ENCODE assay signal across 18 cellular contexts in the genomic region with DNA sequence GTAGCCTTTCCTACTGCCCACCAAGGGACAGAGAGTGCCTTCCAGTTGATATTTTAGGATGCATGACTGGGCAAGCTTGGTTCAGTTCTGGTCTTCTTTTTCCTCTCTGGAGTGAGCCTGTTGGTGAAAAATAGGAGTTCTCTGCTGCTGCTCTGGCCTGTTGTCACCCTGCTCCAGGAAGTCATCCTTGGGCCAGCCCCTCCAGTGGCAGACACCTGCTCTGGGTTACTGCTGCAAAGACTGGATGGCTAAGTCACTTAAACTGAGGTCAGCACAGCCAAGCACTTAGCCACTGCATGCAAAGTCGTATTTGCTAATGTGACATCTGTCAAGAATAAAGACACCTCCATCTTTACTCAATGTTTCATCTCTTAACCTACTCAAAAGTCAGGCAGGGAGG.
A peak's percentile ranks its signal among the peaks of the same experiment; 100 is the strongest.
DNase-seq lines count a peak whose midpoint lies in the region; ATAC-seq and TF ChIP-seq lines count a peak whose summit lies in the region.
"Had no signal": no experiment of that assay in that cellular context is flagged by ENCODE, and none has a peak within 500 bp of the region (broad histone marks: within the 10 kb centered on the region; RNA-seq: fewer than 3 reads in every experiment).

No MANE protein-coding gene starts in this region.

- TF ChIP-seq CTCF in Loucy (conservative IDR thresholded peaks at IDR 0.05; ENCODE audit: low read length) (no peak), Calu3 (IDR thresholded peaks at IDR 0.05; ENCODE audit: unreplicated experiment) (no peak)

- H2AFZ ChIP-seq in Loucy (ENCODE audit: low read length), result peak overlapping the region; percentile 58

- H3K27ac Mint-ChIP-seq in Calu3 (ENCODE audit: unreplicated experiment), result no peak overlapping the region
- H3K27ac Mint-ChIP-seq: CD8-positive, alpha-beta T cell; HFFc6 had no signal

- H3K79me2 ChIP-seq in Loucy (ENCODE audit: insufficient read depth, low read length), result no peaks in the 10 kb centered on the region

- H3K4me2 ChIP-seq in Loucy (ENCODE audit: low read depth, low read length, poor library complexity, severe bottlenecking), result no peak overlapping the region

- no peaks in the 10 kb centered on the region for H3K9me3 ChIP-seq in Loucy (ENCODE audit: insufficient read depth, low read depth, low read length)

- H3K27me3 Mint-ChIP-seq in Calu3 (ENCODE audit: unreplicated experiment), result no peaks in the 10 kb centered on the region

- H3K9me2 ChIP-seq in Loucy (replicated peaks; ENCODE audit: low read depth, low read length), result no peaks in the 10 kb centered on the region

- CTCF ChIA-PET in Calu3 (lab: Charles Lee), result no interaction called here

- peaks cover 7% of the 10 kb centered on the region for H3K36me3 Mint-ChIP-seq in Calu3 (ENCODE audit: insufficient read depth, unreplicated experiment)
- H3K36me3 Mint-ChIP-seq: CD8-positive, alpha-beta T cell had no signal

- no peak overlapping the region for H3K9ac ChIP-seq in Loucy (ENCODE audit: low read depth, low read length, poor library complexity, severe bottlenecking)
- H3K9ac ChIP-seq: BLaER1 treated with 17β-estradiol and CSF1 and Interleukin-3, amounts not matched to agents 10 nM and 100 nM had no signal

- peaks cover 26% of the 10 kb centered on the region for H3K4me1 ChIP-seq in Loucy (ENCODE audit: insufficient read depth, low read length, poor library complexity, severe bottlenecking)

- no peak overlapping the region for H3K4me3 Mint-ChIP-seq in Calu3 (ENCODE audit: low read depth, unreplicated experiment)
- H3K4me3 Mint-ChIP-seq: CD8-positive, alpha-beta T cell; HFFc6 had no signal

- H3K4me1 Mint-ChIP-seq in Calu3 (ENCODE audit: low read depth, unreplicated experiment), result peaks cover 57% of the 10 kb centered on the region

- no peak for ATAC-seq in HG03139 (IDR thresholded peaks at IDR 0.05; ENCODE audit: unreplicated experiment)
- ATAC-seq: CD8-positive, alpha-beta T cell; SK-N-SH treated with all-trans-retinoic acid at 6 μM for 48 hours had no signal

- H3K27me3 ChIP-seq in Loucy (ENCODE audit: insufficient read depth, low read length, poor library complexity, severe bottlenecking), result no peaks in the 10 kb centered on the region

- intact Hi-C loops in Calu3 (cut with micrococcal nuclease; ENCODE audit: unreplicated experiment), result no loop called here

- no peak overlapping the region for H3K4me3 ChIP-seq in Loucy (ENCODE audit: low read length, poor library complexity, severe bottlenecking)
- H3K4me3 ChIP-seq: BLaER1 treated with 17β-estradiol and CSF1 and Interleukin-3, amounts not matched to agents 10 nM and 100 nM had no signal

- no peaks in the 10 kb centered on the region for H3F3A ChIP-seq in Loucy (ENCODE audit: low read depth)

- peaks cover 2% of the 10 kb centered on the region for H3K9me3 Mint-ChIP-seq in Calu3 (ENCODE audit: low read depth, unreplicated experiment)
- H3K9me3 Mint-ChIP-seq: CD8-positive, alpha-beta T cell; HFFc6 had no signal

- peak; percentile 37 for DNase-seq in activated CD8-positive, alpha-beta memory T cell treated with anti-CD3 and anti-CD28 coated beads, Interleukin-2, amount 50 U/mL, for 48 hours
- no peak for DNase-seq in activated CD8-positive, alpha-beta memory T cell treated with anti-CD3 and anti-CD28 coated beads, Interleukin-2, amount 50 U/mL, for 4 hours
- DNase-seq in COLO668 (lab: John Stamatoyannopoulos, UW; ENCODE audit: unreplicated experiment), result peak; percentile 27
- DNase-seq in islet precursor cell, result peak; percentile 22
- no peak for DNase-seq in Calu3
- DNase-seq: DMS79 treated with DMSO at 0.1 percent for 48 hours, HFFc6, KG1, NCI-H1417, NCI-H187 treated with DMSO at 0.1 percent for 48 hours, NCI-H226, NCI-H526, SIG-M5 had no signal

- H4K20me1 ChIP-seq in Loucy (ENCODE audit: insufficient read depth, low read length, poor library complexity, severe bottlenecking), result no peaks in the 10 kb centered on the region
- H4K20me1 ChIP-seq: BLaER1 treated with 17β-estradiol and CSF1 and Interleukin-3, amounts not matched to agents 10 nM and 100 nM had no signal

- BruUV-seq in Calu3 (replicated peaks; lab: Mats Ljungman, UMichigan), result no TSS peak

- no peaks in the 10 kb centered on the region for H3K36me3 ChIP-seq in Loucy (ENCODE audit: insufficient read depth, low read length)
- H3K36me3 ChIP-seq: BLaER1 treated with 17β-estradiol and CSF1 and Interleukin-3, amounts not matched to agents 10 nM and 100 nM had no signal

Comparison
In these comparisons a context has a peak if more than half of its experiments do, and no peak if none do; other contexts are left out.
1. DNase-seq: peak in activated CD8-positive, alpha-beta memory T cell treated with anti-CD3 and anti-CD28 coated beads, Interleukin-2, amount 50 U/mL, for 48 hours (single experiment), COLO668 (single experiment) and islet precursor cell (single experiment); none in activated CD8-positive, alpha-beta memory T cell treated with anti-CD3 and anti-CD28 coated beads, Interleukin-2, amount 50 U/mL, for 4 hours (single experiment) and Calu3 (single experiment).